Comparison of ENCODE assay signal across 31 cellular contexts in the genomic region with DNA sequence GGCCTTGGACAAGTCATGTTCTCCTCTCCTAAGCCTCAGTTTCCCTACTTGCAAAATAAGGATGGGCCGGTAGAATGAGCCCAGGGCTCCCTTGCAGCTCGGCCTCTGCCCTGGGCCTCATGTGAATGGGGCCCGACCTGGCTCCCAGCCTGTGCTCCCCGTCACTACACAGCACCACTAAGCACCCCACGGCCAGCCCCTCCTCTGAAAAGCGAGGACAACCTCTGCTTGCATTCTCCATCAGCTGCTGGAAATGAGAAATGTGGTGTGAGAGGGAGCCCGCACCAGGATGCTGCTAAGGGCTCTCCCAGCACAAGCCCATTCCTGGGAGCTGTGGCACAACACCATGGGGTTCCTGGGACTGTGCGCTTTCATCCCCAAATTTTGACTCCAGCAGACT. TPM values are rescaled to one million over a fixed set of nuclear protein-coding genes. Genes with fewer than 3 reads are reported as not detected.
"Had no signal": no experiment of that assay in that cellular context is flagged by ENCODE, and none has a peak within 500 bp of the region (broad histone marks: within the 10 kb centered on the region; RNA-seq: fewer than 3 reads in every experiment).

No MANE protein-coding gene starts in this region.

- H3K9me3 ChIP-seq: body of pancreas, sigmoid colon, thyroid gland had no signal

- H3K4me1 ChIP-seq: foreskin keratinocyte, sigmoid colon had no signal

- FAIRE-seq: kidney had no signal

- DNase-seq: activated CD4-positive, alpha-beta T cell treated with anti-CD3 and anti-CD28 coated beads, Interleukin-2, amount 10 ng/mL, durations not matched to agents 7 days and 5 days; activated CD8-positive, alpha-beta memory T cell treated with anti-CD3 and anti-CD28 coated beads for 24 hours; activated CD8-positive, alpha-beta memory T cell treated with anti-CD3 and anti-CD28 coated beads, Interleukin-2, amount 50 U/mL, for 4 hours; anterior cingulate cortex; dermis blood vessel endothelial cell; effector CD8-positive, alpha-beta T cell; erythroblast; foreskin keratinocyte; naive thymus-derived CD4-positive, alpha-beta T cell; retina; stimulated activated CD4-positive, alpha-beta T cell treated with anti-CD3 and anti-CD28 coated beads, Interleukin-2, amount 100 ng/mL, for 48 hours; stimulated activated CD8-positive, alpha-beta memory T cell treated with anti-CD3 and anti-CD28 coated beads, Interleukin-4, amount 100 ng/mL, for 48 hours; stimulated activated naive CD4-positive, alpha-beta T cell treated with Interleukin-2 at 50 U/mL for 16 hours; substantia nigra; T-cell had no signal

- H3K9me3 Mint-ChIP-seq: activated CD4-positive, alpha-beta T cell treated with anti-CD3 and anti-CD28 coated beads, Interleukin-2, amount 10 ng/mL, durations not matched to agents 7 days and 5 days; activated naive CD4-positive, alpha-beta T cell treated with anti-CD3 and anti-CD28 coated beads, Interleukin-2, amount 50 U/mL, for 24 hours; naive thymus-derived CD4-positive, alpha-beta T cell; neural crest cell; T-cell; T-helper 2 cell treated with Interferon-gamma antibody and Interleukin-4, amounts not matched to agents 5 μg/mL and 100 μg/mL, for 36 hours had no signal

- H3K4me1 Mint-ChIP-seq: activated CD4-positive, alpha-beta T cell treated with anti-CD3 and anti-CD28 coated beads, Interleukin-2, amount 10 ng/mL, durations not matched to agents 7 days and 5 days; activated naive CD4-positive, alpha-beta T cell treated with anti-CD3 and anti-CD28 coated beads, Interleukin-2, amount 50 U/mL, for 24 hours; neural crest cell; T-cell had no signal

- H3K4me3 Mint-ChIP-seq: activated CD4-positive, alpha-beta T cell treated with anti-CD3 and anti-CD28 coated beads, Interleukin-2, amount 10 ng/mL, durations not matched to agents 7 days and 5 days; activated naive CD4-positive, alpha-beta T cell treated with anti-CD3 and anti-CD28 coated beads, Interleukin-2, amount 50 U/mL, for 24 hours; naive thymus-derived CD4-positive, alpha-beta T cell; neural crest cell; T-cell; T-helper 2 cell treated with Interferon-gamma antibody and Interleukin-4, amounts not matched to agents 5 μg/mL and 100 μg/mL, for 36 hours had no signal

- H3K27ac ChIP-seq: body of pancreas, cardiac muscle cell, foreskin keratinocyte, sigmoid colon, VCaP had no signal

- H3K4me3 ChIP-seq: body of pancreas, cardiac muscle cell, lung, sigmoid colon, smooth muscle cell, thyroid gland had no signal

- H3K4me2 ChIP-seq: smooth muscle cell had no signal

- H3K36me3 ChIP-seq: cardiac muscle cell had no signal

- ATAC-seq: activated CD4-positive, CD25-positive, alpha-beta regulatory T cell treated with anti-CD3 and anti-CD28 coated beads, Interleukin-2, amount 50 U/mL, for 24 hours; body of pancreas; foreskin keratinocyte; naive thymus-derived CD4-positive, alpha-beta T cell; T-cell had no signal

- H3K27me3 ChIP-seq: body of pancreas, cardiac muscle cell, foreskin keratinocyte, sigmoid colon, thyroid gland had no signal

- H3K27me3 Mint-ChIP-seq: activated CD4-positive, alpha-beta T cell treated with anti-CD3 and anti-CD28 coated beads, Interleukin-2, amount 10 ng/mL, durations not matched to agents 7 days and 5 days; activated naive CD4-positive, alpha-beta T cell treated with anti-CD3 and anti-CD28 coated beads, Interleukin-2, amount 50 U/mL, for 24 hours; naive thymus-derived CD4-positive, alpha-beta T cell; progenitor cell of endocrine pancreas; T-cell had no signal

- H3K27ac Mint-ChIP-seq: activated CD4-positive, alpha-beta T cell treated with anti-CD3 and anti-CD28 coated beads, Interleukin-2, amount 10 ng/mL, durations not matched to agents 7 days and 5 days; activated naive CD4-positive, alpha-beta T cell treated with anti-CD3 and anti-CD28 coated beads, Interleukin-2, amount 50 U/mL, for 24 hours; naive thymus-derived CD4-positive, alpha-beta T cell; progenitor cell of endocrine pancreas; T-cell; T-helper 2 cell treated with Interferon-gamma antibody and Interleukin-4, amounts not matched to agents 5 μg/mL and 100 μg/mL, for 36 hours had no signal

RNA-seq across cellular contexts. Expression of a gene that starts 10.2 kb away (rescaled TPM):
- total RNA-seq: activated CD4-positive, alpha-beta T cell treated with anti-CD3 and anti-CD28 coated beads, Interleukin-2, amount 10 ng/mL, durations not matched to agents 7 days and 5 days; body of pancreas; cardiac muscle cell; dermis blood vessel endothelial cell; foreskin keratinocyte; glomerular endothelial cell; kidney; naive thymus-derived CD4-positive, alpha-beta T cell; neural crest cell; progenitor cell of endocrine pancreas; sigmoid colon; smooth muscle cell; thyroid gland; ureter had no signal
- polyA plus RNA-seq: fibroblast of lung; foreskin keratinocyte; naive thymus-derived CD4-positive, alpha-beta T cell; smooth muscle cell had no signal
